Comparison of ENCODE assay signal across 11 cellular contexts in the genomic region with DNA sequence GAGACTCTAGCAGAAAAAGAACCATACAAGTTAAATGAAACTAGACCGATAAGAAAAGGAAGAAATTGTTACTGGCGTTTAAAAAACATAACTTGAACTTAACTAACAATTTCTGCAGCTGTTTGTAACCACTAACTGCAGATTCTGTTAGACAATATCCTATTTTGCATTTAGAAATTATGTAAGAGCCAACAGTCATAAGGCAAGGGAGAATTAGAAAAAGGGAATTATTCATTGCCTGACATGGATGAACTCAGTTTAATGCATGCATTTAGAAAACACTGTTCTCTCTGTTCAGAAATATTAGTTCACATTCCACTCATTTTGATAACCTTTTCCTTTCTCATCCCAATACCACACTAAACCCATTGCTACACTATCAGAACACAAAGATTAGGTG.
A peak's percentile ranks its signal among the peaks of the same experiment; 100 is the strongest.
DNase-seq lines count a peak whose midpoint lies in the region; ATAC-seq and TF ChIP-seq lines count a peak whose summit lies in the region.
"Had no signal": no experiment of that assay in that cellular context is flagged by ENCODE, and none has a peak within 500 bp of the region (broad histone marks: within the 10 kb centered on the region; RNA-seq: fewer than 3 reads in every experiment).

No MANE protein-coding gene starts in this region.

- no peak for TF ChIP-seq CTCF in HL-60 (IDR thresholded peaks at IDR 0.05; ENCODE audit: insufficient read depth, low read length)
- TF ChIP-seq CTCF in HFFc6 (IDR thresholded peaks at IDR 0.05): no peak

- H3K36me3 Mint-ChIP-seq in T-cell (peaks cover 50% of the 10 kb centered on the region), HFFc6 (ENCODE audit: low read depth) (peaks cover 21% of the 10 kb centered on the region)

- POLR2A ChIA-PET in T-cell (lab: Charles Lee): interaction anchor here in 1 of 2 donors (1.1 kb wide), 1 partner anchor 11 kb away, joined by 4 read pairs; no protein-coding TSS in a partner anchor

- ATAC-seq in T-cell (replicated peaks in 1 of 4) (no peak), HG03045 (IDR thresholded peaks at IDR 0.05; ENCODE audit: unreplicated experiment) (no peak)
- ATAC-seq: left lobe of liver had no signal

- no peaks in the 10 kb centered on the region for H3K27me3 ChIP-seq in HL-60 (ENCODE audit: insufficient read depth, poor library complexity, severe bottlenecking)

- CTCF ChIA-PET in T-cell (lab: Charles Lee): no interaction called here

- H3K27ac ChIP-seq in HL-60 (replicated peaks) (peak overlapping the region; percentile 89), substantia nigra (ENCODE audit: low read depth, low read length, poor library complexity, severe bottlenecking) (peak overlapping the region; percentile 83)

- DNase-seq in HL-60 (ENCODE audit: low read depth in 1 of 2, low spot score in 1 of 2): peak; percentile 21 to 75
- DNase-seq in T-cell: no peak
- DNase-seq in foreskin melanocyte: peak; percentile 82
- DNase-seq in substantia nigra (lab: John Stamatoyannopoulos, UW): no peak
- DNase-seq in HFFc6: no peak
- DNase-seq in activated gamma-delta T cell treated with Interleukin-2 at 50 U/mL for 16 hours: no peak
- DNase-seq: HCEC 1CT; NCI-H146; NK-92 treated with Interleukin-12 subunit alpha and Interleukin-12 subunit beta, amount 100 ng/mL, for 24 hours had no signal

- H3K27me3 Mint-ChIP-seq in T-cell (no peaks in the 10 kb centered on the region), HFFc6 (ENCODE audit: insufficient read depth) (no peaks in the 10 kb centered on the region)

- peak overlapping the region; percentile 93 to 95 for H3K27ac Mint-ChIP-seq in T-cell
- H3K27ac Mint-ChIP-seq in HFFc6: no peak overlapping the region

- peaks cover 0 to 4% (median 0%) of the 10 kb centered on the region in 3 donors for H3K9me3 Mint-ChIP-seq in T-cell
- peaks cover 20% of the 10 kb centered on the region for H3K9me3 Mint-ChIP-seq in HFFc6

- H3K4me3 Mint-ChIP-seq in T-cell (peak overlapping the region in 2 of 3 donors; percentile 26 to 63), HFFc6 (no peak overlapping the region)

- H3K4me1 Mint-ChIP-seq in T-cell (peaks cover 59 to 65% (median 64%) of the 10 kb centered on the region in 3 donors), HFFc6 (ENCODE audit: low read depth) (peaks cover 6% of the 10 kb centered on the region; the same call in 1 of the 2 replicates)

- H3K4me3 ChIP-seq in HL-60 (replicated peaks; ENCODE audit: insufficient read depth, low read length): no peak overlapping the region

Comparison
In these comparisons a context has a peak if more than half of its experiments do, and no peak if none do; other contexts are left out.
1. DNase-seq: peak in HL-60 (2 of 2) and foreskin melanocyte (single experiment); none in T-cell (0 of 34), substantia nigra (0 of 49), HFFc6 (single experiment) and activated gamma-delta T cell treated with Interleukin-2 at 50 U/mL for 16 hours (single experiment).